ENCODE assay signal across 1 cellular context in genomic region chr2:60855989-60856669, GRCh38.
TF ChIP-seq lines count a peak whose summit lies in the region.

No MANE protein-coding gene starts in this region.

TF ChIP-seq in HCT116, 20 proteins besides CTCF, POLR2A, EP300 and RAD21 (continued from another document):
- TF ChIP-seq SIN3A (IDR thresholded peaks at IDR 0.05; ENCODE audit: low read depth), result no peak
- TF ChIP-seq CEBPB (IDR thresholded peaks at IDR 0.05; ENCODE audit: low read depth), result no peak
- TF ChIP-seq EGR1 (IDR thresholded peaks at IDR 0.05; ENCODE audit: low read depth), result no peak
- TF ChIP-seq, protein P1, sequence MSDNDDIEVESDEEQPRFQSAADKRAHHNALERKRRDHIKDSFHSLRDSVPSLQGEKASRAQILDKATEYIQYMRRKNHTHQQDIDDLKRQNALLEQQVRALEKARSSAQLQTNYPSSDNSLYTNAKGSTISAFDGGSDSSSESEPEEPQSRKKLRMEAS (IDR thresholded peaks at IDR 0.05), result no peak
- TF ChIP-seq TCF7L2 (IDR thresholded peaks at IDR 0.05; ENCODE audit: borderline replicate concordance, extremely low read depth, insufficient read depth, insufficient read length), result no peak
- no peak for TF ChIP-seq SP1 (IDR thresholded peaks at IDR 0.05; ENCODE audit: low read depth)
- TF ChIP-seq SRF (IDR thresholded peaks at IDR 0.05; ENCODE audit: low read depth), result no peak
- no peak for TF ChIP-seq REST (IDR thresholded peaks at IDR 0.05; ENCODE audit: low read depth)
- no peak for TF ChIP-seq YY1 (IDR thresholded peaks at IDR 0.05; ENCODE audit: extremely low read depth, insufficient replicate concordance, low read depth, low read length)
- no peak for TF ChIP-seq JUND (IDR thresholded peaks at IDR 0.05)
